In genomic region chr2:97718051-97718882, GRCh38 we compare ENCODE assay signal across 8 cellular contexts. TPM values are rescaled to one million over a fixed set of nuclear protein-coding genes. Genes with fewer than 3 reads are reported as not detected.
DNase-seq lines count a peak whose midpoint lies in the region; ATAC-seq lines count a peak whose summit lies in the region.

No MANE protein-coding gene starts in this region.

- H3K27me3 ChIP-seq in mononuclear cell (ENCODE audit: insufficient read depth, low read length) = no peaks in the 10 kb centered on the region

- peaks cover 65% of the 10 kb centered on the region for H3K4me1 ChIP-seq in mononuclear cell (ENCODE audit: insufficient read depth, low read length)

- ATAC-seq in HG02938 (IDR thresholded peaks at IDR 0.05; ENCODE audit: unreplicated experiment) (peak; percentile 55), HG03520 (IDR thresholded peaks at IDR 0.05; ENCODE audit: unreplicated experiment) (no peak), HG03439 (IDR thresholded peaks at IDR 0.05; ENCODE audit: unreplicated experiment) (no peak)

- peak overlapping the region; percentile 20 for H3K4me3 ChIP-seq in mononuclear cell (ENCODE audit: low read length)

- DNase-seq in CD1c-positive myeloid dendritic cell (ENCODE audit: extremely low spot score) (peak; percentile 18), DMS79 treated with DMSO at 0.1 percent for 48 hours (lab: John Stamatoyannopoulos, UW) (no peak), ureter (ENCODE audit: low spot score) (no peak)
- peak; percentile 58 for DNase-seq in activated CD4-positive, alpha-beta T cell treated with anti-CD3 and anti-CD28 coated beads, Interleukin-2, amount 50 U/mL, for 4 hours

- H3K9me3 ChIP-seq in mononuclear cell (ENCODE audit: low read depth, low read length) = no peaks in the 10 kb centered on the region

RNA-seq across cellular contexts. Expression of gene ZAP70, which starts 4.9 kb away (rescaled TPM):
- total RNA-seq in mononuclear cell (137 TPM), ureter (5.2 TPM)

RNA-seq across cellular contexts. Expression of gene C2orf92, which starts 48.8 kb away (rescaled TPM):
- total RNA-seq in mononuclear cell = 4.5 TPM
- total RNA-seq in ureter = 9.2 TPM

RNA-seq across cellular contexts. Expression of gene ACTR1B, which starts 54.4 kb away (rescaled TPM):
- total RNA-seq in mononuclear cell = 53.7 TPM
- 67.4 TPM for total RNA-seq in ureter

Comparison
In these comparisons a context has a peak if more than half of its experiments do, and no peak if none do; other contexts are left out.
1. DNase-seq: peak in CD1c-positive myeloid dendritic cell (single experiment) and activated CD4-positive, alpha-beta T cell treated with anti-CD3 and anti-CD28 coated beads, Interleukin-2, amount 50 U/mL, for 4 hours (2 of 2); none in DMS79 treated with DMSO at 0.1 percent for 48 hours (single experiment) and ureter (single experiment).
2. RNA of gene ZAP70, which starts 4.9 kb away (total RNA-seq): 137 TPM in mononuclear cell (single experiment); 5.2 TPM in ureter (single experiment); every median in the first group is over 10 times any median in the second.